In genomic region chr19:30228726-30229523, GRCh38 we compare ENCODE assay signal across 9 cellular contexts.
DNase-seq lines count a peak whose midpoint lies in the region; ATAC-seq and TF ChIP-seq lines count a peak whose summit lies in the region.
"Had no signal": no experiment of that assay in that cellular context is flagged by ENCODE, and none has a peak within 500 bp of the region (broad histone marks: within the 10 kb centered on the region; RNA-seq: fewer than 3 reads in every experiment).

No MANE protein-coding gene starts in this region.

- peak overlapping the region; percentile 34 to 49 for H3K4me3 Mint-ChIP-seq in stimulated activated naive CD8-positive, alpha-beta T cell treated with anti-CD3 and anti-CD28 coated beads, Interleukin-15, amount 100 ng/mL, for 72 hours

- peak overlapping the region in 58 of 59 donors; percentile 29 to 96 (median 90) for H3K27ac ChIP-seq in dorsolateral prefrontal cortex
- no peak overlapping the region for H3K27ac ChIP-seq in muscle layer of duodenum (ENCODE audit: low read length)
- no peak overlapping the region for H3K27ac ChIP-seq in vagina

- H3K4me1 ChIP-seq in muscle layer of duodenum (ENCODE audit: control insufficient read depth in 1 of 2, insufficient read depth in 2 of 2, low read length in 2 of 2) (peaks cover 0 to 35% of the 10 kb centered on the region in 2 donors), vagina (peaks cover 36% of the 10 kb centered on the region)

- H3K9me3 ChIP-seq in muscle layer of duodenum (ENCODE audit: control insufficient read depth in 1 of 2, low read length in 2 of 2): no peaks in the 10 kb centered on the region
- no peaks in the 10 kb centered on the region for H3K9me3 ChIP-seq in vagina

- peaks cover 28% of the 10 kb centered on the region for H3K4me1 Mint-ChIP-seq in stimulated activated naive CD8-positive, alpha-beta T cell treated with anti-CD3 and anti-CD28 coated beads, Interleukin-15, amount 100 ng/mL, for 72 hours

- H3K27me3 ChIP-seq in dorsolateral prefrontal cortex (peaks cover 0 to 53% (median 28%) of the 10 kb centered on the region in 45 donors), muscle layer of duodenum (ENCODE audit: low read depth, low read length) (peaks cover 34% of the 10 kb centered on the region), vagina (peaks cover 5% of the 10 kb centered on the region)

- peak in 3 of 56 donors; percentile 0 to 14 (median 6) for TF ChIP-seq CTCF in dorsolateral prefrontal cortex (IDR thresholded peaks at IDR 0.05 in 54 of 56, conservative IDR thresholded peaks at IDR 0.05 in 2 of 56; ENCODE audit: low read depth in 1 of 56, partially characterized antibody in 56 of 56)
- no peak for TF ChIP-seq CTCF in vagina (IDR thresholded peaks at IDR 0.05)

- DNase-seq in stimulated activated naive CD8-positive, alpha-beta T cell treated with anti-CD3 and anti-CD28 coated beads, Interleukin-15, amount 100 ng/mL, for 72 hours: no peak
- no peak for DNase-seq in stimulated activated naive CD8-positive, alpha-beta T cell treated with anti-CD3 and anti-CD28 coated beads, Interleukin-15, Interleukin-2, amounts not matched to agents 100 U/mL and 50 U/mL, for 24 hours
- peak in 1 of 10 donors; percentile 36 for DNase-seq in dorsolateral prefrontal cortex
- no peak for DNase-seq in vagina (ENCODE audit: extremely low spot score in 2 of 2)
- DNase-seq in AML-193 (lab: John Stamatoyannopoulos, UW): no peak
- no peak for DNase-seq in cerebellar nuclear complex (lab: John Stamatoyannopoulos, UW)
- no peak for DNase-seq in NCI-H1694 (lab: John Stamatoyannopoulos, UW)
- DNase-seq: NCI-H2081 had no signal

- H3K27me3 Mint-ChIP-seq in stimulated activated naive CD8-positive, alpha-beta T cell treated with anti-CD3 and anti-CD28 coated beads, Interleukin-15, amount 100 ng/mL, for 72 hours: peaks cover 94% of the 10 kb centered on the region

- H3K4me3 ChIP-seq in dorsolateral prefrontal cortex: peak overlapping the region; percentile 36 to 81 (median 64)
- peak overlapping the region; percentile 30 to 81 for H3K4me3 ChIP-seq in muscle layer of duodenum (ENCODE audit: low read depth in 1 of 2, low read length in 2 of 2)
- peak overlapping the region; percentile 46 to 63 for H3K4me3 ChIP-seq in vagina

- no peaks in the 10 kb centered on the region for H3K9me3 Mint-ChIP-seq in stimulated activated naive CD8-positive, alpha-beta T cell treated with anti-CD3 and anti-CD28 coated beads, Interleukin-15, amount 100 ng/mL, for 72 hours

- intact Hi-C loops in dorsolateral prefrontal cortex (cut with DNase I): loop anchor here (1.0 to 10.0 kb wide), 10 partner anchors 63 to 423 kb away; partner anchors contain the start of gene ZNF536 (in 1 of the 2)
- intact Hi-C loops in vagina (cut with DNase I): no loop called here

- ATAC-seq in stimulated activated naive CD8-positive, alpha-beta T cell treated with anti-CD3 and anti-CD28 coated beads, Interleukin-15, amount 100 ng/mL, for 72 hours: no peak
- no peak for ATAC-seq in stimulated activated naive CD8-positive, alpha-beta T cell treated with anti-CD3 and anti-CD28 coated beads, Interleukin-15, Interleukin-2, amounts not matched to agents 100 U/mL and 50 U/mL, for 24 hours

- H3K36me3 ChIP-seq in muscle layer of duodenum (ENCODE audit: control insufficient read depth in 1 of 2, insufficient read depth in 2 of 2, low read length in 2 of 2): no peaks in the 10 kb centered on the region
- H3K36me3 ChIP-seq in vagina: no peaks in the 10 kb centered on the region

- no peak overlapping the region for H3K27ac Mint-ChIP-seq in stimulated activated naive CD8-positive, alpha-beta T cell treated with anti-CD3 and anti-CD28 coated beads, Interleukin-15, amount 100 ng/mL, for 72 hours

- no peak for TF ChIP-seq POLR2A in vagina (IDR thresholded peaks at IDR 0.05)

Comparison
In these comparisons a context has a peak if more than half of its experiments do, and no peak if none do; other contexts are left out.
1. H3K27ac ChIP-seq: peak in dorsolateral prefrontal cortex (58 of 59); none in muscle layer of duodenum (single experiment) and vagina (single experiment).
2. Peak in every context shown above with its lines, with median percentiles within 50 percentile points of each other: H3K4me3 ChIP-seq.